In the genomic region with DNA sequence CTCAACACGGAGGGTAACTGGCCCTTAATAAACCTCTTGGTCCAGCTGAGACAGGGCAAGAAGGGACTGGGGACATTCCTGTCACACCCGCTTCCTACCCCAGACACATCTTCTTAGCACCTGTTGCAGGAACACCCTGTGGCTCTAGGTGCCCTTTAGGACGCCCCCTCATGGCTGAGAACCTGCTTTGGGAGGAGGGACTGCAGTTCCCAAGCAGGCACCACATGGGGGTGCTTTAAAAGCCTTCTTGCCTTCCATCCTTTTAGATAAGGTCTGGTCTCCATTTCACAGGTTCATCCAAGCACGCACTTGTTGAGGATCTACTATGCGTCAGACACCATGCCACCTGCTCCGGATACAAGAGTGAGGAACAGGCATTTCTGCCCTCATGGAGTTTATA, we compare ENCODE assay signal across 1 cellular context.
TF ChIP-seq lines count a peak whose summit lies in the region.

No MANE protein-coding gene starts in this region.

TF ChIP-seq in liver, 16 proteins besides CTCF, POLR2A, EP300 and RAD21 (continued from another document):
- TF ChIP-seq, protein P1, sequence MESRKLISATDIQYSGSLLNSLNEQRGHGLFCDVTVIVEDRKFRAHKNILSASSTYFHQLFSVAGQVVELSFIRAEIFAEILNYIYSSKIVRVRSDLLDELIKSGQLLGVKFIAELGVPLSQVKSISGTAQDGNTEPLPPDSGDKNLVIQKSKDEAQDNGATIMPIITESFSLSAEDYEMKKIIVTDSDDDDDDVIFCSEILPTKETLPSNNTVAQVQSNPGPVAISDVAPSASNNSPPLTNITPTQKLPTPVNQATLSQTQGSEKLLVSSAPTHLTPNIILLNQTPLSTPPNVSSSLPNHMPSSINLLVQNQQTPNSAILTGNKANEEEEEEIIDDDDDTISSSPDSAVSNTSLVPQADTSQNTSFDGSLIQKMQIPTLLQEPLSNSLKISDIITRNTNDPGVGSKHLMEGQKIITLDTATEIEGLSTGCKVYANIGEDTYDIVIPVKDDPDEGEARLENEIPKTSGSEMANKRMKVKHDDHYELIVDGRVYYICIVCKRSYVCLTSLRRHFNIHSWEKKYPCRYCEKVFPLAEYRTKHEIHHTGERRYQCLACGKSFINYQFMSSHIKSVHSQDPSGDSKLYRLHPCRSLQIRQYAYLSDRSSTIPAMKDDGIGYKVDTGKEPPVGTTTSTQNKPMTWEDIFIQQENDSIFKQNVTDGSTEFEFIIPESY (IDR thresholded peaks at IDR 0.05): no peak
- TF ChIP-seq FOXA1 (IDR thresholded peaks at IDR 0.05) (no peak), GABPA (IDR thresholded peaks at IDR 0.05 in 1 of 2, conservative IDR thresholded peaks at IDR 0.05 in 1 of 2) (no peak), TAF1 (conservative IDR thresholded peaks at IDR 0.05) (no peak), YY1 (IDR thresholded peaks at IDR 0.05) (no peak)
TF ChIP-seq in liver: peak in this region for 0.
